Comparison of ENCODE assay signal across 9 cellular contexts in the genomic region with DNA sequence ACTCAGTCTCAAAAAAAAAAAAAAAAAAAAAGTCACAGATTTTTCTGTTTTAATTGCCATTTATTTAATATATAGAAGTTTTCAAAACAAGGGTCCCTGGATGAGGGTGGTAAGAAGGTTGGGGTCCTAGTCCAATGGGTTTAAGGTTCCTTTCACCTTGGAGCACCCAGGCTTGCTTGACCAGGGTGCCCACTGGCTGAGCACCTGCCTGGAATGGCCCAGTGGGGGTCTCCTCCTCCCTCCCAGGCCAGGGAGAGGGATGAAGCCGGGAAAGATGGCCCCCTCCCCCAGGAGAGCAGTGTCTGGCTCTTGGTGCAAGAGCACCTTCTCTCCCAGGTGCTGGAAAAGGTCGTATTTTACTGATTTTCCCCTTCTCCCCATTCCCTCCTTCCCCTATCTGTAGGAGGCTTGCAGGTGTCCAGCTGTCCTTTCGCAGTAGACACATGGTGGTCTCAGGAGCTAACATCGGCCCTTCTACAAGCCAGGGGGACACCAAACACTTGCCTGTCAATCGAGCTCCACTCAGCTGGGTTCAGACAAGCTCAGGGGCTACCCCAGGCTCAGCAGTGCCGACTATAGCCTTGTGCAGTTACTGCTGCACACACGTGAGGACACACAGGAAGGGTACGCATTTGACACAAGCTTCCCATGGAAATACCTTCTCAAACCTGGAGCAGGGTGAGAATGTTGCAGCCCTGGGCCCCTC.
DNase-seq lines count a peak whose midpoint lies in the region; ATAC-seq, FAIRE-seq and TF ChIP-seq lines count a peak whose summit lies in the region.
"Had no signal": no experiment of that assay in that cellular context is flagged by ENCODE, and none has a peak within 500 bp of the region (broad histone marks: within the 10 kb centered on the region; RNA-seq: fewer than 3 reads in every experiment).

No MANE protein-coding gene starts in this region.

- H3K9ac ChIP-seq in mesenchymal stem cell (ENCODE audit: low read length): no peak overlapping the region

- TF ChIP-seq RAD21 in A549 (conservative IDR thresholded peaks at IDR 0.05 in 1 of 2, IDR thresholded peaks at IDR 0.05 in 1 of 2): no peak

- peak overlapping the region in 1 of 2 experiments; percentile 13 for H3K18ac ChIP-seq in mesenchymal stem cell (ENCODE audit: low read depth in 1 of 2, low read length in 2 of 2)

- no peak overlapping the region for H2BK5ac ChIP-seq in mesenchymal stem cell (ENCODE audit: low read depth, low read length, poor library complexity, severe bottlenecking)

- H3K4me2 ChIP-seq in A549 (peak overlapping the region; percentile 99), mesenchymal stem cell (ENCODE audit: low read length, poor library complexity, severe bottlenecking) (no peak overlapping the region)

- peaks cover 11% of the 10 kb centered on the region for H3K36me3 Mint-ChIP-seq in activated naive CD8-positive, alpha-beta T cell treated with anti-CD3 and anti-CD28 coated beads, Interleukin-2, amount 10 ng/mL, durations not matched to agents 7 days and 5 days
- no peaks in the 10 kb centered on the region for H3K36me3 Mint-ChIP-seq in endothelial cell (ENCODE audit: low read depth, unreplicated experiment)

- POLR2A ChIA-PET in A549 (lab: Yijun Ruan, JAX): interaction anchor here (0.6 to 2.0 kb wide), 5 partner anchors 22 to 221 kb away, joined by 3 to 41 read pairs (median 4); partner anchors contain the start of gene KLF13
- POLR2A ChIA-PET in activated naive CD8-positive, alpha-beta T cell treated with anti-CD3 and anti-CD28 coated beads, Interleukin-2, amount 10 ng/mL, durations not matched to agents 7 days and 5 days (lab: Charles Lee): interaction anchor here (1.2 to 2.1 kb wide), 11 partner anchors 49 to 226 kb away, joined by 3 to 41 read pairs (median 12); partner anchors contain the start of gene KLF13

- H3K27ac ChIP-seq in A549: peak overlapping the region; percentile 96 to 97
- H3K27ac ChIP-seq in mesenchymal stem cell (ENCODE audit: low read length, poor library complexity, severe bottlenecking): no peak overlapping the region

- H3K36me3 ChIP-seq in mesenchymal stem cell (ENCODE audit: control insufficient read depth in 1 of 2, insufficient read depth in 2 of 2, low read depth in 1 of 2, low read length in 2 of 2): no peaks in the 10 kb centered on the region

- WGBS in A549 (ENCODE audit: missing lambda C conversion rate): 78% methylated on average over 8 of the region's 8 CpGs
- 80% methylated on average over 8 of the region's 8 CpGs for WGBS in mesenchymal stem cell

- CTCF ChIA-PET in A549 (lab: Yijun Ruan, JAX): interaction anchor here (0.7 to 5.5 kb wide), 34 partner anchors 8 to 654 kb away, joined by 3 to 90 read pairs (median 5); partner anchors contain the start of gene KLF13

- no peak overlapping the region for H4K8ac ChIP-seq in mesenchymal stem cell (ENCODE audit: low read length)

- H2BK120ac ChIP-seq in mesenchymal stem cell (ENCODE audit: low read depth, low read length): no peak overlapping the region

- DNase-seq in A549 (ENCODE audit: low read depth in 1 of 2, low spot score in 1 of 2): peak in 1 of 2 experiments; percentile 27
- no peak for DNase-seq in GM12892 (ENCODE audit: insufficient read length)
- no peak for DNase-seq in activated naive CD8-positive, alpha-beta T cell treated with anti-CD3 and anti-CD28 coated beads, Interleukin-2, amount 10 ng/mL, durations not matched to agents 7 days and 5 days
- no peak for DNase-seq in mesenchymal stem cell
- DNase-seq in GM10266 (ENCODE audit: extremely low spot score): no peak
- no peak for DNase-seq in NK-92 treated with Interleukin-12 subunit alpha and Interleukin-12 subunit beta, amount 100 ng/mL, for 24 hours (lab: John Stamatoyannopoulos, UW)
- no peak for DNase-seq in endothelial cell (ENCODE audit: low spot score)
- DNase-seq: activated gamma-delta T cell had no signal

- H4K91ac ChIP-seq in mesenchymal stem cell (ENCODE audit: low read length): peak overlapping the region; percentile 30

- H3K4ac ChIP-seq in mesenchymal stem cell (ENCODE audit: low read depth in 1 of 2, low read length in 2 of 2): no peak overlapping the region

- H2BK12ac ChIP-seq in mesenchymal stem cell (ENCODE audit: low read length in 2 of 2): no peak overlapping the region

- peak overlapping the region; percentile 83 for H3K27ac Mint-ChIP-seq in activated naive CD8-positive, alpha-beta T cell treated with anti-CD3 and anti-CD28 coated beads, Interleukin-2, amount 10 ng/mL, durations not matched to agents 7 days and 5 days
- no peak overlapping the region for H3K27ac Mint-ChIP-seq in endothelial cell (ENCODE audit: unreplicated experiment)

- TF ChIP-seq POLR2A in A549 (IDR thresholded peaks at IDR 0.05; ENCODE audit: low read length) (no peak), GM12892 (IDR thresholded peaks at IDR 0.05; ENCODE audit: low read depth, low read length) (no peak)

- peaks cover 0 to 20% of the 10 kb centered on the region in 2 experiments for H3K27me3 ChIP-seq in mesenchymal stem cell (ENCODE audit: control insufficient read depth in 1 of 2, insufficient read depth in 1 of 2, low read length in 2 of 2)

- TF ChIP-seq EP300 in A549 (IDR thresholded peaks at IDR 0.05): no peak

- FAIRE-seq in A549 (lab: Jason Lieb, UNC) (no peak), GM12892 (lab: Jason Lieb, UNC) (peak; percentile 70)

- H3K9me3 Mint-ChIP-seq in activated naive CD8-positive, alpha-beta T cell treated with anti-CD3 and anti-CD28 coated beads, Interleukin-2, amount 10 ng/mL, durations not matched to agents 7 days and 5 days: peaks cover 5% of the 10 kb centered on the region
- H3K9me3 Mint-ChIP-seq in endothelial cell (ENCODE audit: unreplicated experiment): peaks cover 3% of the 10 kb centered on the region

- no peak overlapping the region for H3K14ac ChIP-seq in mesenchymal stem cell (ENCODE audit: low read length in 2 of 2)

- H2AFZ ChIP-seq in mesenchymal stem cell (ENCODE audit: low read depth, low read length): no peak overlapping the region

- TF ChIP-seq CTCF in A549 (IDR thresholded peaks at IDR 0.05) (no peak), GM10266 (IDR thresholded peaks at IDR 0.05; ENCODE audit: control insufficient read depth, insufficient read depth, low read depth, missing control alignments) (no peak), endothelial cell (IDR thresholded peaks at IDR 0.05; ENCODE audit: unreplicated experiment) (no peak)

- peaks cover 29% of the 10 kb centered on the region for H3K4me1 Mint-ChIP-seq in activated naive CD8-positive, alpha-beta T cell treated with anti-CD3 and anti-CD28 coated beads, Interleukin-2, amount 10 ng/mL, durations not matched to agents 7 days and 5 days
- H3K4me1 Mint-ChIP-seq in endothelial cell (ENCODE audit: unreplicated experiment): no peaks in the 10 kb centered on the region

- no peak overlapping the region for H3K23ac ChIP-seq in mesenchymal stem cell (ENCODE audit: low read length in 2 of 2)

- H3K27me3 Mint-ChIP-seq in activated naive CD8-positive, alpha-beta T cell treated with anti-CD3 and anti-CD28 coated beads, Interleukin-2, amount 10 ng/mL, durations not matched to agents 7 days and 5 days: peaks cover 3% of the 10 kb centered on the region
- peaks cover 3% of the 10 kb centered on the region for H3K27me3 Mint-ChIP-seq in endothelial cell (ENCODE audit: unreplicated experiment)

- H3K4me3 ChIP-seq in A549 (no peak overlapping the region), mesenchymal stem cell (ENCODE audit: insufficient read depth in 1 of 2, low read depth in 1 of 2, low read length in 2 of 2) (no peak overlapping the region)

- H3K4me3 Mint-ChIP-seq in activated naive CD8-positive, alpha-beta T cell treated with anti-CD3 and anti-CD28 coated beads, Interleukin-2, amount 10 ng/mL, durations not matched to agents 7 days and 5 days: peak overlapping the region; percentile 72
- no peak overlapping the region for H3K4me3 Mint-ChIP-seq in endothelial cell (ENCODE audit: unreplicated experiment)

- H2AK5ac ChIP-seq in mesenchymal stem cell (ENCODE audit: low read length, severe bottlenecking): no peak overlapping the region

- ATAC-seq in A549: peak; percentile 2; a peak in 2 of 6 replicates
- no peak for ATAC-seq in activated naive CD8-positive, alpha-beta T cell treated with anti-CD3 and anti-CD28 coated beads, Interleukin-2, amount 10 ng/mL, durations not matched to agents 7 days and 5 days (ENCODE audit: low read depth)
- ATAC-seq in GM19397 (IDR thresholded peaks at IDR 0.05; ENCODE audit: unreplicated experiment): no peak

- H2BK15ac ChIP-seq in mesenchymal stem cell (ENCODE audit: low read depth, poor library complexity, severe bottlenecking): peak overlapping the region; percentile 58

- H3K79me1 ChIP-seq in mesenchymal stem cell (replicated peaks; ENCODE audit: low read length, poor library complexity, severe bottlenecking): no peaks in the 10 kb centered on the region

- peaks cover 21% of the 10 kb centered on the region for H3K4me1 ChIP-seq in A549
- H3K4me1 ChIP-seq in mesenchymal stem cell (ENCODE audit: control insufficient read depth, insufficient read depth, low read depth, low read length): peaks cover 16% of the 10 kb centered on the region

- H3K9me3 ChIP-seq in A549 (peaks cover 8% of the 10 kb centered on the region; the same call in 1 of the 3 replicates), mesenchymal stem cell (ENCODE audit: control insufficient read depth, low read length) (peaks cover 6% of the 10 kb centered on the region)

TF ChIP-seq in A549, 52 proteins besides CTCF, POLR2A, EP300 and RAD21 (continues in another document):
- TF ChIP-seq, protein P1, sequence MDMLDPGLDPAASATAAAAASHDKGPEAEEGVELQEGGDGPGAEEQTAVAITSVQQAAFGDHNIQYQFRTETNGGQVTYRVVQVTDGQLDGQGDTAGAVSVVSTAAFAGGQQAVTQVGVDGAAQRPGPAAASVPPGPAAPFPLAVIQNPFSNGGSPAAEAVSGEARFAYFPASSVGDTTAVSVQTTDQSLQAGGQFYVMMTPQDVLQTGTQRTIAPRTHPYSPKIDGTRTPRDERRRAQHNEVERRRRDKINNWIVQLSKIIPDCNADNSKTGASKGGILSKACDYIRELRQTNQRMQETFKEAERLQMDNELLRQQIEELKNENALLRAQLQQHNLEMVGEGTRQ (IDR thresholded peaks at IDR 0.05): no peak
- no peak for TF ChIP-seq NPAS2 (CRISPR knock-in tag; IDR thresholded peaks at IDR 0.05; ENCODE audit: borderline replicate concordance)
- no peak for TF ChIP-seq FOSL2 (IDR thresholded peaks at IDR 0.05)
- no peak for TF ChIP-seq FOSL2 (CRISPR knock-in tag; IDR thresholded peaks at IDR 0.05)
- TF ChIP-seq RNF2 (IDR thresholded peaks at IDR 0.05; ENCODE audit: borderline replicate concordance, low read depth): no peak
- TF ChIP-seq CBX8 (IDR thresholded peaks at IDR 0.05): no peak
- TF ChIP-seq MAZ (IDR thresholded peaks at IDR 0.05; ENCODE audit: borderline replicate concordance, low read depth, low read length): no peak

Comparison
In these comparisons a context has a peak if more than half of its experiments do, and no peak if none do; other contexts are left out.
1. ATAC-seq: peak in A549 (2 of 2); none in activated naive CD8-positive, alpha-beta T cell treated with anti-CD3 and anti-CD28 coated beads, Interleukin-2, amount 10 ng/mL, durations not matched to agents 7 days and 5 days (single experiment) and GM19397 (single experiment).